1 cellular context compared by ENCODE assay signal in the genomic region with DNA sequence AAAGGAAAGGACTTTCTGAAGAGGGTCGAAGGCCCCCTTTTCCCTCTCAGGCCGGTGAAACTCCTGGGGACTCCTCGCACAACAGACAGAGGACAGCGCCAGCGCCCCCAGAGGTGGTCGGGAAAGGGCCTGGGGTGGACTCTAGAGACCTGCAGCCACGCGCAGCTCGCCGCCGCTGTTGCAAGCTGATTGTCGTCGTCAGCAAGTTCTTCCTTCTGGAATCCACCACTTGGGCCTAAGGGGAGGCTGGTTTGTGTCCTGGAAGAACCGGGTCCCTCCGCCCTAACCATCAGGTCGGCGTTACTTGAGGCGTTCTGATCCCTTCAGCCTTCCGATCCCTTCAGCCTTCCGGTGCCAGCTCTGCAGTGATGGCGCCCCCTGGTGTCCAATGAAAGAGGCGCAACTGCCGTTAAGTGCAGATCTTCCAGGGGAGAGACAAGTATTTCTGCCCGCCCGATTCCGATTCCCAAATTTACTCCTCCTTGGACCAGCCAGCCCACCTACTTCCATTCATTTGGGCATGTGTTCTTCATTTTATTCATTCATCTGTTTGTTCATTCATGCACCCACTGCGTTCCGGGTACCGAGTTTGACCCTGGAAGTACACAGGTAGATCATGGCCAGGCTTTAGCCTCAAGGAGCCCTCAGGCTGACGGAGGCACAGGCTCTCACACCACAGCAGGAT.
TF ChIP-seq lines count a peak whose summit lies in the region.

No MANE protein-coding gene starts in this region.

TF ChIP-seq in HEK293, 187 proteins besides CTCF, POLR2A, EP300 and RAD21 (continued from another document):
- TF ChIP-seq, protein P1, sequence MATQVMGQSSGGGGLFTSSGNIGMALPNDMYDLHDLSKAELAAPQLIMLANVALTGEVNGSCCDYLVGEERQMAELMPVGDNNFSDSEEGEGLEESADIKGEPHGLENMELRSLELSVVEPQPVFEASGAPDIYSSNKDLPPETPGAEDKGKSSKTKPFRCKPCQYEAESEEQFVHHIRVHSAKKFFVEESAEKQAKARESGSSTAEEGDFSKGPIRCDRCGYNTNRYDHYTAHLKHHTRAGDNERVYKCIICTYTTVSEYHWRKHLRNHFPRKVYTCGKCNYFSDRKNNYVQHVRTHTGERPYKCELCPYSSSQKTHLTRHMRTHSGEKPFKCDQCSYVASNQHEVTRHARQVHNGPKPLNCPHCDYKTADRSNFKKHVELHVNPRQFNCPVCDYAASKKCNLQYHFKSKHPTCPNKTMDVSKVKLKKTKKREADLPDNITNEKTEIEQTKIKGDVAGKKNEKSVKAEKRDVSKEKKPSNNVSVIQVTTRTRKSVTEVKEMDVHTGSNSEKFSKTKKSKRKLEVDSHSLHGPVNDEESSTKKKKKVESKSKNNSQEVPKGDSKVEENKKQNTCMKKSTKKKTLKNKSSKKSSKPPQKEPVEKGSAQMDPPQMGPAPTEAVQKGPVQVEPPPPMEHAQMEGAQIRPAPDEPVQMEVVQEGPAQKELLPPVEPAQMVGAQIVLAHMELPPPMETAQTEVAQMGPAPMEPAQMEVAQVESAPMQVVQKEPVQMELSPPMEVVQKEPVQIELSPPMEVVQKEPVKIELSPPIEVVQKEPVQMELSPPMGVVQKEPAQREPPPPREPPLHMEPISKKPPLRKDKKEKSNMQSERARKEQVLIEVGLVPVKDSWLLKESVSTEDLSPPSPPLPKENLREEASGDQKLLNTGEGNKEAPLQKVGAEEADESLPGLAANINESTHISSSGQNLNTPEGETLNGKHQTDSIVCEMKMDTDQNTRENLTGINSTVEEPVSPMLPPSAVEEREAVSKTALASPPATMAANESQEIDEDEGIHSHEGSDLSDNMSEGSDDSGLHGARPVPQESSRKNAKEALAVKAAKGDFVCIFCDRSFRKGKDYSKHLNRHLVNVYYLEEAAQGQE (tag by site-specific recombination; IDR thresholded peaks at IDR 0.05): peak; percentile 55; the same call in 1 of the 2 replicates
- TF ChIP-seq ZNF335 (tag by site-specific recombination; conservative IDR thresholded peaks at IDR 0.05): peak; percentile 61
- TF ChIP-seq ZNF501 (tag by site-specific recombination; IDR thresholded peaks at IDR 0.05): peak; percentile 77; the same call in 1 of the 2 replicates
- peak; percentile 99 for TF ChIP-seq ZBTB48 (tag by site-specific recombination; IDR thresholded peaks at IDR 0.05)
- TF ChIP-seq, protein P2, sequence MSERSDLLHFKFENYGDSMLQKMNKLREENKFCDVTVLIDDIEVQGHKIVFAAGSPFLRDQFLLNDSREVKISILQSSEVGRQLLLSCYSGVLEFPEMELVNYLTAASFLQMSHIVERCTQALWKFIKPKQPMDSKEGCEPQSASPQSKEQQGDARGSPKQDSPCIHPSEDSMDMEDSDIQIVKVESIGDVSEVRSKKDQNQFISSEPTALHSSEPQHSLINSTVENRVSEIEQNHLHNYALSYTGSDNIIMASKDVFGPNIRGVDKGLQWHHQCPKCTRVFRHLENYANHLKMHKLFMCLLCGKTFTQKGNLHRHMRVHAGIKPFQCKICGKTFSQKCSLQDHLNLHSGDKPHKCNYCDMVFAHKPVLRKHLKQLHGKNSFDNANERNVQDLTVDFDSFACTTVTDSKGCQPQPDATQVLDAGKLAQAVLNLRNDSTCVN (tag by site-specific recombination; optimal IDR thresholded peaks at IDR 0.05): peak; percentile 44
- 0 out of 2 replicates have a peak, but pooled peaks have one; percentile 20 for TF ChIP-seq ZNF324 (tag by site-specific recombination; IDR thresholded peaks at IDR 0.05)
- peak; percentile 63; the same call in 1 of the 2 replicates for TF ChIP-seq MZF1 (tag by site-specific recombination; IDR thresholded peaks at IDR 0.05; ENCODE audit: borderline replicate concordance)
- TF ChIP-seq ZNF394 (tag by site-specific recombination; IDR thresholded peaks at IDR 0.05; ENCODE audit: borderline replicate concordance): no peak
- 0 out of 2 replicates have a peak, but pooled peaks have one; percentile 17 for TF ChIP-seq GLIS1 (tag by site-specific recombination; IDR thresholded peaks at IDR 0.05)
- no peak for TF ChIP-seq KLF1 (tag by site-specific recombination; IDR thresholded peaks at IDR 0.05)
- TF ChIP-seq ZNF654 (tag by site-specific recombination; IDR thresholded peaks at IDR 0.05; ENCODE audit: low read depth): peak; percentile 66
- TF ChIP-seq, protein P3, sequence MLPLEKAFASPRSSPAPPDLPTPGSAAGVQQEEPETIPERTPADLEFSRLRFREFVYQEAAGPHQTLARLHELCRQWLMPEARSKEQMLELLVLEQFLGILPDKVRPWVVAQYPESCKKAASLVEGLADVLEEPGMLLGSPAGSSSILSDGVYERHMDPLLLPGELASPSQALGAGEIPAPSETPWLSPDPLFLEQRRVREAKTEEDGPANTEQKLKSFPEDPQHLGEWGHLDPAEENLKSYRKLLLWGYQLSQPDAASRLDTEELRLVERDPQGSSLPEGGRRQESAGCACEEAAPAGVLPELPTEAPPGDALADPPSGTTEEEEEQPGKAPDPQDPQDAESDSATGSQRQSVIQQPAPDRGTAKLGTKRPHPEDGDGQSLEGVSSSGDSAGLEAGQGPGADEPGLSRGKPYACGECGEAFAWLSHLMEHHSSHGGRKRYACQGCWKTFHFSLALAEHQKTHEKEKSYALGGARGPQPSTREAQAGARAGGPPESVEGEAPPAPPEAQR (tag by site-specific recombination; IDR thresholded peaks at IDR 0.05): no peak
- TF ChIP-seq ZNF623 (tag by site-specific recombination; IDR thresholded peaks at IDR 0.05): 0 out of 2 replicates have a peak, but pooled peaks have one; percentile 12
- TF ChIP-seq ZNF600 (tag by site-specific recombination; IDR thresholded peaks at IDR 0.05): peak; percentile 97
- TF ChIP-seq ZFP37 (tag by site-specific recombination; IDR thresholded peaks at IDR 0.05): 0 out of 2 replicates have a peak, but pooled peaks have one; percentile 66
- TF ChIP-seq, protein P4, sequence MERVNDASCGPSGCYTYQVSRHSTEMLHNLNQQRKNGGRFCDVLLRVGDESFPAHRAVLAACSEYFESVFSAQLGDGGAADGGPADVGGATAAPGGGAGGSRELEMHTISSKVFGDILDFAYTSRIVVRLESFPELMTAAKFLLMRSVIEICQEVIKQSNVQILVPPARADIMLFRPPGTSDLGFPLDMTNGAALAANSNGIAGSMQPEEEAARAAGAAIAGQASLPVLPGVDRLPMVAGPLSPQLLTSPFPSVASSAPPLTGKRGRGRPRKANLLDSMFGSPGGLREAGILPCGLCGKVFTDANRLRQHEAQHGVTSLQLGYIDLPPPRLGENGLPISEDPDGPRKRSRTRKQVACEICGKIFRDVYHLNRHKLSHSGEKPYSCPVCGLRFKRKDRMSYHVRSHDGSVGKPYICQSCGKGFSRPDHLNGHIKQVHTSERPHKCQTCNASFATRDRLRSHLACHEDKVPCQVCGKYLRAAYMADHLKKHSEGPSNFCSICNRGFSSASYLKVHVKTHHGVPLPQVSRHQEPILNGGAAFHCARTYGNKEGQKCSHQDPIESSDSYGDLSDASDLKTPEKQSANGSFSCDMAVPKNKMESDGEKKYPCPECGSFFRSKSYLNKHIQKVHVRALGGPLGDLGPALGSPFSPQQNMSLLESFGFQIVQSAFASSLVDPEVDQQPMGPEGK (tag by site-specific recombination; IDR thresholded peaks at IDR 0.05): 0 out of 2 replicates have a peak, but pooled peaks have one; percentile 50
- no peak for TF ChIP-seq ZNF670 (tag by site-specific recombination; IDR thresholded peaks at IDR 0.05; ENCODE audit: low read depth)
- no peak for TF ChIP-seq ZNF707 (tag by site-specific recombination; IDR thresholded peaks at IDR 0.05)
- peak; percentile 70 for TF ChIP-seq ZBTB8A (tag by site-specific recombination; IDR thresholded peaks at IDR 0.05)
- peak; percentile 72; the same call in 1 of the 2 replicates for TF ChIP-seq ZNF660 (tag by site-specific recombination; IDR thresholded peaks at IDR 0.05)
- TF ChIP-seq, protein P5, sequence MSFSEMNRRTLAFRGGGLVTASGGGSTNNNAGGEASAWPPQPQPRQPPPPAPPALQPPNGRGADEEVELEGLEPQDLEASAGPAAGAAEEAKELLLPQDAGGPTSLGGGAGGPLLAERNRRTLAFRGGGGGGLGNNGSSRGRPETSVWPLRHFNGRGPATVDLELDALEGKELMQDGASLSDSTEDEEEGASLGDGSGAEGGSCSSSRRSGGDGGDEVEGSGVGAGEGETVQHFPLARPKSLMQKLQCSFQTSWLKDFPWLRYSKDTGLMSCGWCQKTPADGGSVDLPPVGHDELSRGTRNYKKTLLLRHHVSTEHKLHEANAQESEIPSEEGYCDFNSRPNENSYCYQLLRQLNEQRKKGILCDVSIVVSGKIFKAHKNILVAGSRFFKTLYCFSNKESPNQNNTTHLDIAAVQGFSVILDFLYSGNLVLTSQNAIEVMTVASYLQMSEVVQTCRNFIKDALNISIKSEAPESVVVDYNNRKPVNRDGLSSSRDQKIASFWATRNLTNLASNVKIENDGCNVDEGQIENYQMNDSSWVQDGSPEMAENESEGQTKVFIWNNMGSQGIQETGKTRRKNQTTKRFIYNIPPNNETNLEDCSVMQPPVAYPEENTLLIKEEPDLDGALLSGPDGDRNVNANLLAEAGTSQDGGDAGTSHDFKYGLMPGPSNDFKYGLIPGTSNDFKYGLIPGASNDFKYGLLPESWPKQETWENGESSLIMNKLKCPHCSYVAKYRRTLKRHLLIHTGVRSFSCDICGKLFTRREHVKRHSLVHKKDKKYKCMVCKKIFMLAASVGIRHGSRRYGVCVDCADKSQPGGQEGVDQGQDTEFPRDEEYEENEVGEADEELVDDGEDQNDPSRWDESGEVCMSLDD (tag by site-specific recombination; IDR thresholded peaks at IDR 0.05): 0 out of 2 replicates have a peak, but pooled peaks have one; percentile 40
